In the genomic region with DNA sequence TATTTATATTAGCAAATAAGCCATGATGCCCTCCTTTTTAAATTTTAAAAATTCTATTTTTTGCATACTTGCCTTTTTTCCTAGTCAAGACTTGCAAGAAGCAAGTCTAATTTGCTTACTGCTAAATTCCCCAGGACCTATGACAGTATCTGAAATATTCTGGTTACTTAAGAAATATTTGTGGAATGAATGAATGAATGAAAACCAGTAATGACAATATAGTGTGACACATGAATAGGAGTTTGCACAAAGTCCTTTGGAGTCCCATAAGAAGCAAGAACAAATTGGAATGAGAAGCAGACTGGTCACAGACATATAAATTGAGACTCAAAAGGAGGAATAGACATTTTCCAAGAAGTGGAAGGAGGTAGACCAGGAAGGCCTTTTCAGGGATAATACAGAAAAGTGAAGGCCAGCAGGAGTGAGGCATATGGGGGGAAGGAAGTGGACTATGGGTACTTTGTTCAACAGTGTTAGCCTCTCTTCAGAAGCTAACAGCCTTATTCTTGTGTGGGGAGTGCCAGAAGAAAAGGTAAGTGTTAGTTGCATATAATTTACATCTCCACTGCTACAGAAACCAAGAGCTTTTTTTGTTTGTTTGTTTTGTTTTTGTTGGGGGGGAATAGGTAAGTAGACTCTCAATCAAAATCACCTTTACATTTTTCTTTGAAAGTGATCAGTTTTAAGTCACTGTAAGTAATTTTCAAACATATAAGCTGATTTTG, we compare ENCODE assay signal across 1 cellular context.
TF ChIP-seq lines count a peak whose summit lies in the region.

No MANE protein-coding gene starts in this region.

TF ChIP-seq in HCT116, 20 proteins besides CTCF, POLR2A, EP300 and RAD21 (continued from another document):
- TF ChIP-seq ATF3 (IDR thresholded peaks at IDR 0.05), result no peak
- TF ChIP-seq EZH2 (IDR thresholded peaks at IDR 0.05), result no peak
- TF ChIP-seq SIN3A (IDR thresholded peaks at IDR 0.05; ENCODE audit: low read depth), result no peak
- no peak for TF ChIP-seq CEBPB (IDR thresholded peaks at IDR 0.05; ENCODE audit: low read depth)
- no peak for TF ChIP-seq FOSL1 (IDR thresholded peaks at IDR 0.05; ENCODE audit: low read depth)
TF ChIP-seq in HCT116: peak in this region for 0.
